Comparison of ENCODE assay signal across 14 cellular contexts in the genomic region with DNA sequence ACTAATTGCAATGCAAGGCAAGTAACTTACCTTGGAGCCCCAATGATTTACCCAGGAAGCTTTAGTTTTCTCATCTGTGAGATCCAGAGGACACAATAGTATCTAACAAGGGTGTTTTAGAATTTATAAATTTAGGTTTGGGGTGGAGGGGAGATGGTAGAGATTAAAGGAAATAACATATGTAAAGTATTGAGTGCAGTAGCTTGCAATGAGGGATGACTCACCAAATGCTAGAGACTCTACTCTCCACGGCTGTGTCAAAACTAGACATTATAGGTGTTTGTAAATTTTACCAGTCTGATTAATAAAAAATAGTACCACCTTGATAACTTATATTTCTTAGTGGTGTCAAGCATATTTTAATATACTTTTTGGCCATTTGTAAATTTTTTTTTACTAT.
"Had no signal": no experiment of that assay in that cellular context is flagged by ENCODE, and none has a peak within 500 bp of the region (broad histone marks: within the 10 kb centered on the region; RNA-seq: fewer than 3 reads in every experiment).

No MANE protein-coding gene starts in this region.

- ATAC-seq: left lobe of liver; mucosa of descending colon; naive thymus-derived CD8-positive, alpha-beta T cell; stimulated activated effector memory CD8-positive, alpha-beta T cell treated with anti-CD3 and anti-CD28 coated beads, Interleukin-12 subunit alpha, Interleukin-12 subunit beta, amount 100 ng/mL, for 72 hours had no signal

- H3K4me3 Mint-ChIP-seq: central memory CD8-positive, alpha-beta T cell; naive thymus-derived CD8-positive, alpha-beta T cell; stimulated activated effector memory CD8-positive, alpha-beta T cell treated with anti-CD3 and anti-CD28 coated beads, Interleukin-12 subunit alpha, Interleukin-12 subunit beta, amount 100 ng/mL, for 72 hours had no signal

- H3K36me3 Mint-ChIP-seq: naive thymus-derived CD8-positive, alpha-beta T cell; stimulated activated effector memory CD8-positive, alpha-beta T cell treated with anti-CD3 and anti-CD28 coated beads, Interleukin-12 subunit alpha, Interleukin-12 subunit beta, amount 100 ng/mL, for 72 hours had no signal

- H3K27ac Mint-ChIP-seq: stimulated activated effector memory CD8-positive, alpha-beta T cell treated with anti-CD3 and anti-CD28 coated beads, Interleukin-12 subunit alpha, Interleukin-12 subunit beta, amount 100 ng/mL, for 72 hours had no signal

- H3K4me1 Mint-ChIP-seq: central memory CD8-positive, alpha-beta T cell had no signal

- H3K9me3 Mint-ChIP-seq: central memory CD8-positive, alpha-beta T cell; naive thymus-derived CD8-positive, alpha-beta T cell; stimulated activated effector memory CD8-positive, alpha-beta T cell treated with anti-CD3 and anti-CD28 coated beads, Interleukin-12 subunit alpha, Interleukin-12 subunit beta, amount 100 ng/mL, for 72 hours had no signal

- DNase-seq: activated CD4-positive, CD25-positive, alpha-beta regulatory T cell treated with anti-CD3 and anti-CD28 coated beads, Interleukin-2, amount 50 U/mL, for 72 hours; activated naive CD4-positive, alpha-beta T cell; anterior cingulate cortex; brain microvascular endothelial cell; effector CD4-positive, alpha-beta T cell; esophagus squamous epithelium; hippocampal formation; mucosa of descending colon; naive thymus-derived CD8-positive, alpha-beta T cell; ovary; thyroid gland had no signal
